Comparison of ENCODE assay signal across 8 cellular contexts in the genomic region with DNA sequence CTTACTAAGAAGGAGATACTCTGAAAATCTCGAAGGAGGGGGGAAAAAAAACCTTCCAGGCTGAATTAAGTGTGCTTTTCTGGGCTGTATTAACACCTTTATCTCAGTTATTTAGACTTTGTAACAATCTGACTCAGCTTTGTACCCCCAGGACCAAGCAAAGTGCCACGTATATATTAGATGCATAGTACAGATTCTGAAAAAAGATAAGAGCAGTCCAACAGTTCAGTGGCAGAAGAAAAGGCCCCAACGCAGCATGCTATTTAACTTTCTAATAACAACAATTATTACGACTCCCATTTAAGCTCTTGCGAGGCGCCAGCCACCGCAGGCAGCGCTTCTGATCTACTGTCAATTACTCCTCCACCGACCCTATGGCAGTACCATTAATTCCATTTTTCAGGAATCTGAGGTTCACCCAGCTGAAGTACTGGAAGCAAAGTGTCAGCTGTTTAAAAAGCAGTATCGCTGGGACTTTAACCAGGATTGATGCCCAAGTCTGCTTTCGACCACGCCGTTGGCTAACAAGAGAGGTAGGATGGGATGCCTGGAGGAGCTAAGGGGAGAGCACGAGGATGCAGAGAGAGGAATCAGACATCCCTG. TPM values are rescaled to one million over a fixed set of nuclear protein-coding genes. Genes with fewer than 3 reads are reported as not detected.
DNase-seq lines count a peak whose midpoint lies in the region; ATAC-seq, FAIRE-seq and TF ChIP-seq lines count a peak whose summit lies in the region.

No MANE protein-coding gene starts in this region.

- H3K4me3 ChIP-seq in endothelial cell of umbilical vein (replicated peaks in 1 of 3; ENCODE audit: insufficient read depth in 1 of 3, low read depth in 1 of 3, low read length in 3 of 3) (peak overlapping the region in 2 of 3 experiments; percentile 54 to 67), parathyroid adenoma (ENCODE audit: low read depth, low read length) (peak overlapping the region; percentile 62)

- H3K9me1 ChIP-seq in endothelial cell of umbilical vein (replicated peaks; ENCODE audit: control insufficient read depth, extremely low read depth, insufficient read depth, low read length), result no peaks in the 10 kb centered on the region

- intact Hi-C loops in endothelial cell of umbilical vein (cut with micrococcal nuclease), result no loop called here

- BruUV-seq in endothelial cell of umbilical vein (replicated peaks; lab: Mats Ljungman, UMichigan), result no TSS peak

- no peak overlapping the region for H3K9ac ChIP-seq in endothelial cell of umbilical vein (replicated peaks; ENCODE audit: extremely low read depth, insufficient read depth, low read length)
- no peak overlapping the region for H3K9ac ChIP-seq in parathyroid adenoma

- dilution Hi-C loops in endothelial cell of umbilical vein (cut with MboI; ENCODE audit: extremely low pct_ligation_motif_present, low sequenced_read_pairs), result no loop called here

- CTCF ChIA-PET in endothelial cell of umbilical vein (lab: Charles Lee), result interaction anchor here (0.9 to 2.3 kb wide), 8 partner anchors 26 to 163 kb away, joined by 3 to 10 read pairs (median 4); a partner anchor contains a TSS

- H3K79me2 ChIP-seq in endothelial cell of umbilical vein (ENCODE audit: control insufficient read depth, insufficient read depth, low read length) (no peaks in the 10 kb centered on the region), parathyroid adenoma (peaks cover 2% of the 10 kb centered on the region)

- no peak for ATAC-seq in GM21526 (IDR thresholded peaks at IDR 0.05; ENCODE audit: low FRiP score, unreplicated experiment)

- DNase-seq in NCI-H345 (lab: John Stamatoyannopoulos, UW) (peak; percentile 12), NCI-H345 treated with DMSO at 0.1 percent for 48 hours (lab: John Stamatoyannopoulos, UW; ENCODE audit: unreplicated experiment) (no peak), NCI-H748 treated with DMSO at 0.1 percent for 48 hours (lab: John Stamatoyannopoulos, UW) (peak; percentile 51), endothelial cell of umbilical vein (ENCODE audit: low read depth, low spot score) (no peak), HCEC 1CT (no peak), NCI-H2171 treated with DMSO at 0.1 percent for 48 hours (lab: John Stamatoyannopoulos, UW) (no peak)

- POLR2A ChIA-PET in endothelial cell of umbilical vein (lab: Charles Lee), result no interaction called here

- H3K9me3 ChIP-seq in endothelial cell of umbilical vein (replicated peaks; ENCODE audit: control insufficient read depth, insufficient read depth, low read length) (no peaks in the 10 kb centered on the region), parathyroid adenoma (ENCODE audit: control insufficient read depth, low read length) (no peaks in the 10 kb centered on the region)

- H3K27me3 ChIP-seq in endothelial cell of umbilical vein (ENCODE audit: control insufficient read depth in 2 of 2, insufficient read depth in 2 of 2, low read length in 2 of 2), result peaks cover 5% of the 10 kb centered on the region in 2 experiments
- H3K27me3 ChIP-seq in parathyroid adenoma (ENCODE audit: control insufficient read depth, insufficient read depth, low read length), result no peaks in the 10 kb centered on the region

- TF ChIP-seq POLR2A in endothelial cell of umbilical vein (IDR thresholded peaks at IDR 0.05; ENCODE audit: low read depth, low read length), result no peak

- H3K27ac ChIP-seq in endothelial cell of umbilical vein (ENCODE audit: insufficient read depth, low read depth, low read length), result no peak overlapping the region
- peak overlapping the region; percentile 73 for H3K27ac ChIP-seq in parathyroid adenoma

- peak overlapping the region; percentile 64 for H3K4me2 ChIP-seq in endothelial cell of umbilical vein (ENCODE audit: insufficient read depth, low read length)
- peak overlapping the region; percentile 67 for H3K4me2 ChIP-seq in parathyroid adenoma (ENCODE audit: low read length)

- peaks cover 6% of the 10 kb centered on the region for H3K4me1 ChIP-seq in endothelial cell of umbilical vein (ENCODE audit: control insufficient read depth, extremely low read depth, insufficient read depth, low read length)
- H3K4me1 ChIP-seq in parathyroid adenoma, result no peaks in the 10 kb centered on the region

- TF ChIP-seq CTCF in endothelial cell of umbilical vein (IDR thresholded peaks at IDR 0.05; ENCODE audit: extremely low read depth in 1 of 2, insufficient read depth in 1 of 2, low read depth in 1 of 2, low read length in 2 of 2) (no peak), parathyroid adenoma (IDR thresholded peaks at IDR 0.05) (no peak)

- H3K36me3 ChIP-seq in endothelial cell of umbilical vein (ENCODE audit: control insufficient read depth in 2 of 2, extremely low read depth in 1 of 2, insufficient read depth in 2 of 2, low read length in 2 of 2), result no peaks in the 10 kb centered on the region
- no peaks in the 10 kb centered on the region for H3K36me3 ChIP-seq in parathyroid adenoma (ENCODE audit: control insufficient read depth, insufficient read depth, low read length)

- H2AFZ ChIP-seq in endothelial cell of umbilical vein (ENCODE audit: low read depth, low read length) (peak overlapping the region; percentile 91), parathyroid adenoma (peak overlapping the region; percentile 87)

- no peak for FAIRE-seq in endothelial cell of umbilical vein (lab: Jason Lieb, UNC)

- H4K20me1 ChIP-seq in endothelial cell of umbilical vein (replicated peaks; ENCODE audit: control insufficient read depth, extremely low read depth, insufficient read depth, low read length), result no peaks in the 10 kb centered on the region

TF ChIP-seq in endothelial cell of umbilical vein, 7 proteins besides CTCF, POLR2A, EP300 and RAD21:
- TF ChIP-seq, protein P1, sequence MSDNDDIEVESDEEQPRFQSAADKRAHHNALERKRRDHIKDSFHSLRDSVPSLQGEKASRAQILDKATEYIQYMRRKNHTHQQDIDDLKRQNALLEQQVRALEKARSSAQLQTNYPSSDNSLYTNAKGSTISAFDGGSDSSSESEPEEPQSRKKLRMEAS (IDR thresholded peaks at IDR 0.05; ENCODE audit: insufficient read depth, insufficient read length), result no peak

RNA-seq across cellular contexts. Expression of a gene that starts 0.7 kb away (rescaled TPM):
- 28.1 and 41.1 TPM in 2 replicates for total RNA-seq in endothelial cell of umbilical vein
- polyA plus RNA-seq in endothelial cell of umbilical vein, result 22.5 and 24.0 TPM in 2 replicates
- 15.9 and 17.5 TPM in 2 replicates for polyA plus RNA-seq in endothelial cell of umbilical vein (2011; cell fraction: cytosol; rRNA removed)
- 9.5 and 12.0 TPM in 2 replicates for polyA plus RNA-seq in endothelial cell of umbilical vein (2011; cell fraction: nucleus; rRNA removed)
- polyA plus RNA-seq in endothelial cell of umbilical vein (2012), result 15.9 and 20.5 TPM in 2 replicates
- 36.8 and 41.5 TPM in 2 replicates for polyA minus RNA-seq in endothelial cell of umbilical vein
- 11.5 TPM for polyA minus RNA-seq in endothelial cell of umbilical vein (2011; cell fraction: cytosol; rRNA and poly(A)+ RNA removed)
- 4.4 and 10.5 TPM in 2 replicates for polyA minus RNA-seq in endothelial cell of umbilical vein (2011; cell fraction: nucleus; rRNA and poly(A)+ RNA removed)

RNA-seq across cellular contexts. Expression of a gene that starts 43.8 kb away (rescaled TPM):
- total RNA-seq in endothelial cell of umbilical vein, result 0.32 TPM in 1 of 2 replicates, not detected in the other
- polyA plus RNA-seq in endothelial cell of umbilical vein, result 0.29 and 0.30 TPM in 2 replicates
- 0.13 and 0.26 TPM in 2 replicates for polyA plus RNA-seq in endothelial cell of umbilical vein (2011; cell fraction: cytosol; rRNA removed)
- polyA plus RNA-seq in endothelial cell of umbilical vein (2011; cell fraction: nucleus; rRNA removed), result 0.07 TPM in 1 of 2 replicates, not detected in the other
- polyA plus RNA-seq in endothelial cell of umbilical vein (2012), result 0.19 TPM in 1 of 2 replicates, not detected in the other
- 0.49 TPM in 1 of 2 replicates, not detected in the other for polyA minus RNA-seq in endothelial cell of umbilical vein
- not detected for polyA minus RNA-seq in endothelial cell of umbilical vein (2011; cell fraction: cytosol; rRNA and poly(A)+ RNA removed)
- polyA minus RNA-seq in endothelial cell of umbilical vein (2011; cell fraction: nucleus; rRNA and poly(A)+ RNA removed), result not detected in 2 replicates

RNA-seq across cellular contexts. Expression of a gene that starts 50.9 kb away (rescaled TPM):
- 0.51 and 1.4 TPM in 2 replicates for total RNA-seq in endothelial cell of umbilical vein
- polyA plus RNA-seq in endothelial cell of umbilical vein, result 0.16 and 0.23 TPM in 2 replicates
- 0.26 and 0.35 TPM in 2 replicates for polyA plus RNA-seq in endothelial cell of umbilical vein (2011; cell fraction: cytosol; rRNA removed)
- polyA plus RNA-seq in endothelial cell of umbilical vein (2011; cell fraction: nucleus; rRNA removed), result 0.20 TPM in 2 replicates
- 0.45 and 0.46 TPM in 2 replicates for polyA plus RNA-seq in endothelial cell of umbilical vein (2012)
- polyA minus RNA-seq in endothelial cell of umbilical vein, result 0.29 and 0.68 TPM in 2 replicates
- 1.8 TPM for polyA minus RNA-seq in endothelial cell of umbilical vein (2011; cell fraction: cytosol; rRNA and poly(A)+ RNA removed)
- 0.29 and 0.38 TPM in 2 replicates for polyA minus RNA-seq in endothelial cell of umbilical vein (2011; cell fraction: nucleus; rRNA and poly(A)+ RNA removed)

Comparison
In these comparisons a context has a peak if more than half of its experiments do, and no peak if none do; other contexts are left out.
1. DNase-seq: peak in NCI-H345 (single experiment) and NCI-H748 treated with DMSO at 0.1 percent for 48 hours (single experiment); none in NCI-H345 treated with DMSO at 0.1 percent for 48 hours (single experiment), endothelial cell of umbilical vein (single experiment), HCEC 1CT (single experiment) and NCI-H2171 treated with DMSO at 0.1 percent for 48 hours (single experiment).